Comparison of ENCODE assay signal across 22 cellular contexts in the genomic region with DNA sequence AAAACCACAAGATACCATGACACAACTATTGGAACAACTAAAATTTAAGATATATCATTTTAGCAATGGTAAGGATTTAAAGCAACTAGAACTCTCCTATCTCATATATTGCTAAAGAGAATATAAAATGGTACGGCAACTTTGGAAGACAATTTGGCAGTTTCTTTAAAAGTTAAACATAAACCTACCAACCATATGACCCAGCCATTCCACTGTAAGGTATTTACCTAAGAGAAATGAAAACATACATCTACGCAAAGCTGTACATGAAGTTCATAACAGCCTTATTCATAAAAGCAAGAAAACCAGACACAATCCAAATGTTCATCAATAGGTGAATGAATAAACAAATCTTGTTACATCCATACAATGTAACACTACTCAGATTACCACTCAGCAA. TPM values are rescaled to one million over a fixed set of nuclear protein-coding genes. Genes with fewer than 3 reads are reported as not detected.
DNase-seq lines count a peak whose midpoint lies in the region; ATAC-seq and TF ChIP-seq lines count a peak whose summit lies in the region.
"Had no signal": no experiment of that assay in that cellular context is flagged by ENCODE, and none has a peak within 500 bp of the region (broad histone marks: within the 10 kb centered on the region; RNA-seq: fewer than 3 reads in every experiment).

No MANE protein-coding gene starts in this region.

- no peak for ATAC-seq in central memory CD8-positive, alpha-beta T cell (replicated peaks; ENCODE audit: extremely low read depth, poor library complexity, severe bottlenecking)
- ATAC-seq in mucosa of descending colon (peak; percentile 65), GM19452 (IDR thresholded peaks at IDR 0.05; ENCODE audit: unreplicated experiment) (no peak), Right ventricle myocardium inferior (no peak)
- ATAC-seq: CD8-positive, alpha-beta T cell had no signal

- H3K4me1 Mint-ChIP-seq in activated naive CD4-positive, alpha-beta T cell treated with anti-CD3 and anti-CD28 coated beads, Interleukin-2, amount 50 U/mL, for 24 hours, result peaks cover 78% of the 10 kb centered on the region
- peaks cover 72% of the 10 kb centered on the region for H3K4me1 Mint-ChIP-seq in central memory CD8-positive, alpha-beta T cell
- H3K4me1 Mint-ChIP-seq in immature natural killer cell, result peaks cover 59 to 71% of the 10 kb centered on the region in 2 donors

- H3K9me3 Mint-ChIP-seq in activated naive CD4-positive, alpha-beta T cell treated with anti-CD3 and anti-CD28 coated beads, Interleukin-2, amount 50 U/mL, for 24 hours, result no peaks in the 10 kb centered on the region
- H3K9me3 Mint-ChIP-seq in central memory CD8-positive, alpha-beta T cell, result no peaks in the 10 kb centered on the region
- no peaks in the 10 kb centered on the region for H3K9me3 Mint-ChIP-seq in immature natural killer cell
- H3K9me3 Mint-ChIP-seq: CD8-positive, alpha-beta T cell had no signal

- H3K36me3 Mint-ChIP-seq in activated naive CD4-positive, alpha-beta T cell treated with anti-CD3 and anti-CD28 coated beads, Interleukin-2, amount 50 U/mL, for 24 hours, result peaks cover 5% of the 10 kb centered on the region
- peaks cover 25% of the 10 kb centered on the region for H3K36me3 Mint-ChIP-seq in central memory CD8-positive, alpha-beta T cell (ENCODE audit: insufficient read depth)
- no peaks in the 10 kb centered on the region for H3K36me3 Mint-ChIP-seq in immature natural killer cell

- no peaks in the 10 kb centered on the region for H3K9me3 ChIP-seq in mucosa of descending colon
- H3K9me3 ChIP-seq: HAP-1 had no signal

- intact Hi-C loops in mucosa of descending colon (cut with DNase I, micrococcal nuclease), result no loop called here
- intact Hi-C loops in Right ventricle myocardium inferior (cut with DNase I), result no loop called here

- peak overlapping the region; percentile 66 for H3K27ac Mint-ChIP-seq in activated naive CD4-positive, alpha-beta T cell treated with anti-CD3 and anti-CD28 coated beads, Interleukin-2, amount 50 U/mL, for 24 hours
- H3K27ac Mint-ChIP-seq in central memory CD8-positive, alpha-beta T cell (ENCODE audit: low read depth), result peak overlapping the region; percentile 32
- peak overlapping the region in 1 of 6 donors; percentile 23 for H3K27ac Mint-ChIP-seq in immature natural killer cell
- H3K27ac Mint-ChIP-seq: CD8-positive, alpha-beta T cell had no signal

- H3K36me3 ChIP-seq in mucosa of descending colon (ENCODE audit: low read depth), result no peaks in the 10 kb centered on the region
- H3K36me3 ChIP-seq: HAP-1 had no signal

- no peak overlapping the region for H3K4me3 Mint-ChIP-seq in activated naive CD4-positive, alpha-beta T cell treated with anti-CD3 and anti-CD28 coated beads, Interleukin-2, amount 50 U/mL, for 24 hours
- H3K4me3 Mint-ChIP-seq in central memory CD8-positive, alpha-beta T cell, result no peak overlapping the region
- H3K4me3 Mint-ChIP-seq in immature natural killer cell, result no peak overlapping the region
- H3K4me3 Mint-ChIP-seq: CD8-positive, alpha-beta T cell had no signal

- no peaks in the 10 kb centered on the region for H3K27me3 Mint-ChIP-seq in activated naive CD4-positive, alpha-beta T cell treated with anti-CD3 and anti-CD28 coated beads, Interleukin-2, amount 50 U/mL, for 24 hours
- no peaks in the 10 kb centered on the region for H3K27me3 Mint-ChIP-seq in central memory CD8-positive, alpha-beta T cell
- peaks cover 4 to 7% (median 6%) of the 10 kb centered on the region in 3 donors for H3K27me3 Mint-ChIP-seq in immature natural killer cell (ENCODE audit: low read depth in 3 of 3)

- peaks cover 13% of the 10 kb centered on the region for H3K4me1 ChIP-seq in mucosa of descending colon (ENCODE audit: low read depth)

- no peak for TF ChIP-seq CTCF in mucosa of descending colon (IDR thresholded peaks at IDR 0.05)

- no peak overlapping the region for H3K4me3 ChIP-seq in mucosa of descending colon
- H3K4me3 ChIP-seq: HAP-1 had no signal

- DNase-seq in activated naive CD4-positive, alpha-beta T cell treated with anti-CD3 and anti-CD28 coated beads, Interleukin-2, amount 50 U/mL, for 16 hours, result no peak
- DNase-seq in central memory CD8-positive, alpha-beta T cell (ENCODE audit: low spot score in 2 of 2), result no peak
- no peak for DNase-seq in mucosa of descending colon
- no peak for DNase-seq in Right ventricle myocardium inferior (ENCODE audit: missing footprints)
- no peak for DNase-seq in NCI-H446 treated with DMSO at 0.1 percent for 48 hours (lab: John Stamatoyannopoulos, UW)
- DNase-seq in immature natural killer cell, result no peak
- DNase-seq: 8988T; AML-193; C1 segment of cervical spinal cord; Calu3; CD8-positive, alpha-beta T cell; GDM1; Kasumi-1; NCI-H1694; NCI-H2081 treated with DMSO at 0.1 percent for 48 hours; NCI-H2171 treated with DMSO at 0.1 percent for 48 hours; NCI-H446; NCI-H526 treated with DMSO at 0.1 percent for 48 hours; OCI-M1 had no signal

RNA-seq across cellular contexts. Expression of gene SIK3, which starts 31.3 kb away (rescaled TPM):
- total RNA-seq in mucosa of descending colon (10 to 100 TPM; 28.1 to 55.6 (median 41.8) TPM), Right ventricle myocardium inferior (28.7 TPM)
- 10 to 100 TPM in 2 of 3 donors, 1 to 10 TPM in 1; 3.7 to 26.2 (median 16.5) TPM for polyA plus RNA-seq in immature natural killer cell
